Comparison of ENCODE assay signal across 26 cellular contexts in genomic region chr11:44887598-44887997, GRCh38.
DNase-seq lines count a peak whose midpoint lies in the region; ATAC-seq and TF ChIP-seq lines count a peak whose summit lies in the region.
"Had no signal": no experiment of that assay in that cellular context is flagged by ENCODE, and none has a peak within 500 bp of the region (broad histone marks: within the 10 kb centered on the region; RNA-seq: fewer than 3 reads in every experiment).

No MANE protein-coding gene starts in this region.

- no peak for TF ChIP-seq POLR2A in stomach (IDR thresholded peaks at IDR 0.05)

- TF ChIP-seq EP300 in stomach (IDR thresholded peaks at IDR 0.05): no peak

- H3K9me3 Mint-ChIP-seq in endodermal cell: no peaks in the 10 kb centered on the region
- H3K9me3 Mint-ChIP-seq: H9, HFFc6 had no signal

- peaks cover 29% of the 10 kb centered on the region for H3K4me1 Mint-ChIP-seq in endodermal cell

- DNase-seq in SJCRH30 (peak; percentile 78 to 90), endodermal cell (peak; percentile 74), iPS-NIHi7 (ENCODE audit: extremely low spot score) (peak; percentile 58), stomach (no peak), hepatic stellate cell (ENCODE audit: low spot score) (no peak), NCI-H146 (lab: John Stamatoyannopoulos, UW) (no peak)
- DNase-seq: BE2C; CD4-positive, CD25-positive, alpha-beta regulatory T cell; EL; GF-D8; H9; HFFc6; MM.1S; NCI-H1092; NCI-H1436 treated with DMSO at 0.1 percent for 48 hours; NCI-H2029; NCI-H2227 treated with DMSO at 0.1 percent for 48 hours; NCI-H510A treated with DMSO at 0.1 percent for 48 hours; NCI-H774; NK-92 treated with Interleukin-12 subunit alpha and Interleukin-12 subunit beta, amount 100 ng/mL, for 24 hours; SIG-M5 had no signal

- H3K4me1 ChIP-seq in SJCRH30: peaks cover 48% of the 10 kb centered on the region
- peaks cover 13% of the 10 kb centered on the region for H3K4me1 ChIP-seq in endodermal cell (ENCODE audit: control insufficient read depth, insufficient read depth, low read length)
- peaks cover 0 to 26% (median 12%) of the 10 kb centered on the region in 4 donors for H3K4me1 ChIP-seq in stomach

- H3K27me3 Mint-ChIP-seq in endodermal cell (ENCODE audit: insufficient read depth): peaks cover 5% of the 10 kb centered on the region
- H3K27me3 Mint-ChIP-seq: CD4-positive, CD25-positive, alpha-beta regulatory T cell had no signal

- H3K27ac ChIP-seq in SJCRH30 (peak overlapping the region; percentile 67), endodermal cell (ENCODE audit: low read depth, low read length) (no peak overlapping the region), stomach (peak overlapping the region in 3 of 5 donors; percentile 17 to 23 (median 18))
- H3K27ac ChIP-seq: HL-60, RWPE1 had no signal

- H3K27me3 ChIP-seq in SJCRH30 (no peaks in the 10 kb centered on the region), endodermal cell (ENCODE audit: control insufficient read depth, insufficient read depth, low read length, poor library complexity, severe bottlenecking) (no peaks in the 10 kb centered on the region), stomach (no peaks in the 10 kb centered on the region)
- H3K27me3 ChIP-seq: BE2C had no signal

- TF ChIP-seq CTCF in endodermal cell (conservative IDR thresholded peaks at IDR 0.05): no peak
- TF ChIP-seq CTCF in stomach (IDR thresholded peaks at IDR 0.05): no peak

- no peaks in the 10 kb centered on the region for H3K36me3 ChIP-seq in SJCRH30
- no peaks in the 10 kb centered on the region for H3K36me3 ChIP-seq in endodermal cell (ENCODE audit: control insufficient read depth, insufficient read depth, low read length)
- no peaks in the 10 kb centered on the region for H3K36me3 ChIP-seq in stomach
- H3K36me3 ChIP-seq: BE2C had no signal

- ATAC-seq in GM19328 (IDR thresholded peaks at IDR 0.05; ENCODE audit: unreplicated experiment): no peak
- ATAC-seq: HepG2, K562 had no signal

- no peak overlapping the region for H3K9ac ChIP-seq in endodermal cell (ENCODE audit: extremely low read depth, low read length, poor library complexity, severe bottlenecking)

- intact Hi-C loops in stomach (cut with DNase I; ENCODE audit: low total_unique reads): no loop called here

- H3K4me3 ChIP-seq in SJCRH30 (no peak overlapping the region), endodermal cell (ENCODE audit: low read length) (no peak overlapping the region), stomach (no peak overlapping the region)
- H3K4me3 ChIP-seq: K562 had no signal

- 63 to 100% methylated on average over 1 to 4 of the region's 4 CpGs for WGBS in endodermal cell (ENCODE audit: insufficient coverage in 1 of 2, insufficient read length in 1 of 2), 2 experiments
- 75 to 89% (median 79%) methylated on average over 3 to 4 of the region's 4 CpGs for WGBS in stomach, 5 donors

- H3K9me3 ChIP-seq in SJCRH30 (replicated peaks): no peaks in the 10 kb centered on the region
- H3K9me3 ChIP-seq in endodermal cell (ENCODE audit: control insufficient read depth, low read length): no peaks in the 10 kb centered on the region
- no peaks in the 10 kb centered on the region for H3K9me3 ChIP-seq in stomach
- H3K9me3 ChIP-seq: BE2C had no signal

- no peak overlapping the region for H3K27ac Mint-ChIP-seq in endodermal cell
- H3K27ac Mint-ChIP-seq: CD4-positive, CD25-positive, alpha-beta regulatory T cell; HFFc6 had no signal

- no peaks in the 10 kb centered on the region for H3K36me3 Mint-ChIP-seq in endodermal cell (ENCODE audit: low read depth)

- no peak overlapping the region for H3K4me3 Mint-ChIP-seq in endodermal cell
- H3K4me3 Mint-ChIP-seq: CD4-positive, CD25-positive, alpha-beta regulatory T cell; H9; HFFc6 had no signal

Comparison
In these comparisons a context has a peak if more than half of its experiments do, and no peak if none do; other contexts are left out.
1. DNase-seq: peak in SJCRH30 (2 of 2), endodermal cell (single experiment) and iPS-NIHi7 (single experiment); none in stomach (single experiment), hepatic stellate cell (single experiment) and NCI-H146 (single experiment).